8 cellular contexts compared by ENCODE assay signal in the genomic region with DNA sequence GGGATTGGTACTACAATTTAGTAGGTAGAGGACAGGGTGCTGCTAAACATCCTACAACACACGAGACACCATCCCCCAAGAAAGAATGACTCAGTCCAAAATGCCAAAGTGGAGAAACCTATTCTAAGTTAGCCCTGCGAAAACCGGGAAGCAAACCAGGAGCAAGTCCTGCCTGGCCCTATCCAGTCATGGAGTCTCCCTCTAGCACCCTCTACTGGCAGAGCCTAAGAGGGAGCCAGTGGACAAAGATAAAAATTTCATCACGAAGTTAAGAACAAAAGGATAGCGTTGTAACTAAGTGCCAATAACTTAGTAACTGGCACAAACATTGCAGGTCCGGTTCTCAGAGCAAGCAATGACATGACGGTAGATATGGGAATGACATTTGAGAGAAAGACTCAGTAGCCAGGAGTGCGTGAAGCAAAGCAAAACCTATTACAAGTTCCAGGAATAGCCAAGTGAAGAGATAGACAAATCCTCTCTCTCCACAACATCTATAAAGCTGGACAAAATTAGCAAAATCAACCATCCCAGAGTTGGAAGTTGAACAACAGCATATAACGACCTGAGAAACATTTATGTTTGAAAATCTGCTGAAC.
A peak's percentile ranks its signal among the peaks of the same experiment; 100 is the strongest.
DNase-seq lines count a peak whose midpoint lies in the region; ATAC-seq and TF ChIP-seq lines count a peak whose summit lies in the region.

No MANE protein-coding gene starts in this region.

- H3K36me3 Mint-ChIP-seq in activated CD4-positive, alpha-beta T cell treated with anti-CD3 and anti-CD28 coated beads, Interleukin-2, amount 10 ng/mL, durations not matched to agents 24 days and 14 days (ENCODE audit: low read depth) = no peaks in the 10 kb centered on the region

- H3K27ac ChIP-seq in RWPE2 (ENCODE audit: poor library complexity, severe bottlenecking) = no peak overlapping the region
- H3K27ac ChIP-seq in epithelial cell of prostate = no peak overlapping the region

- no peaks in the 10 kb centered on the region for H3K9me3 Mint-ChIP-seq in activated CD4-positive, alpha-beta T cell treated with anti-CD3 and anti-CD28 coated beads, Interleukin-2, amount 10 ng/mL, durations not matched to agents 24 days and 14 days

- peak; percentile 83 for TF ChIP-seq CTCF in RWPE2 (IDR thresholded peaks at IDR 0.05; ENCODE audit: poor library complexity, severe bottlenecking)
- TF ChIP-seq CTCF in mucosa of descending colon (IDR thresholded peaks at IDR 0.05) = peak; percentile 73

- no peaks in the 10 kb centered on the region for H3K4me1 ChIP-seq in RWPE2 (ENCODE audit: insufficient read depth, poor library complexity, severe bottlenecking)
- H3K4me1 ChIP-seq in mucosa of descending colon (ENCODE audit: low read depth) = no peaks in the 10 kb centered on the region

- DNase-seq in activated CD4-positive, alpha-beta T cell treated with anti-CD3 and anti-CD28 coated beads, Interleukin-2, amount 10 ng/mL, durations not matched to agents 24 days and 14 days = peak; percentile 63
- no peak for DNase-seq in activated CD4-positive, alpha-beta T cell treated with anti-CD3 and anti-CD28 coated beads, Interleukin-2, amount 50 U/mL, for 1 hour
- DNase-seq in LoVo (ENCODE audit: low spot score) (peak; percentile 61), RWPE2 (ENCODE audit: low spot score) (no peak), epithelial cell of prostate (ENCODE audit: low read depth, low spot score) (peak; percentile 26), mucosa of descending colon (peak in 1 of 3 donors; percentile 70)
- DNase-seq in activated CD4-positive, CD25-positive, alpha-beta regulatory T cell (lab: John Stamatoyannopoulos, UW) = no peak

- intact Hi-C loops in activated CD4-positive, alpha-beta T cell treated with anti-CD3 and anti-CD28 coated beads, Interleukin-2, amount 10 ng/mL, durations not matched to agents 24 days and 14 days (cut with micrococcal nuclease) = no loop called here
- intact Hi-C loops in mucosa of descending colon (cut with DNase I, micrococcal nuclease) = no loop called here

- H3K4me1 Mint-ChIP-seq in activated CD4-positive, alpha-beta T cell treated with anti-CD3 and anti-CD28 coated beads, Interleukin-2, amount 10 ng/mL, durations not matched to agents 24 days and 14 days = no peaks in the 10 kb centered on the region

- no peaks in the 10 kb centered on the region for H3K27me3 Mint-ChIP-seq in activated CD4-positive, alpha-beta T cell treated with anti-CD3 and anti-CD28 coated beads, Interleukin-2, amount 10 ng/mL, durations not matched to agents 24 days and 14 days

- no peaks in the 10 kb centered on the region for H3K27me3 ChIP-seq in RWPE2 (ENCODE audit: insufficient read depth, poor library complexity, severe bottlenecking)

- no peak overlapping the region for H3K4me3 ChIP-seq in RWPE2 (ENCODE audit: severe bottlenecking)
- no peak overlapping the region for H3K4me3 ChIP-seq in mucosa of descending colon

- no peaks in the 10 kb centered on the region for H3K36me3 ChIP-seq in RWPE2 (ENCODE audit: low read depth)
- no peaks in the 10 kb centered on the region for H3K36me3 ChIP-seq in mucosa of descending colon (ENCODE audit: low read depth)

- H3K9me3 ChIP-seq in RWPE2 (ENCODE audit: severe bottlenecking) (no peaks in the 10 kb centered on the region), mucosa of descending colon (no peaks in the 10 kb centered on the region)

- no peak overlapping the region for H3K27ac Mint-ChIP-seq in activated CD4-positive, alpha-beta T cell treated with anti-CD3 and anti-CD28 coated beads, Interleukin-2, amount 10 ng/mL, durations not matched to agents 24 days and 14 days

- no peak overlapping the region for H3K4me3 Mint-ChIP-seq in activated CD4-positive, alpha-beta T cell treated with anti-CD3 and anti-CD28 coated beads, Interleukin-2, amount 10 ng/mL, durations not matched to agents 24 days and 14 days

- ATAC-seq in RWPE2 (ENCODE audit: low read depth) (peak; percentile 80), mucosa of descending colon (peak; percentile 75), GM19324 (IDR thresholded peaks at IDR 0.05; ENCODE audit: low FRiP score, unreplicated experiment) (no peak)

Comparison
In these comparisons a context has a peak if more than half of its experiments do, and no peak if none do; other contexts are left out.
1. DNase-seq: peak in activated CD4-positive, alpha-beta T cell treated with anti-CD3 and anti-CD28 coated beads, Interleukin-2, amount 10 ng/mL, durations not matched to agents 24 days and 14 days (single experiment), LoVo (single experiment) and epithelial cell of prostate (single experiment); none in activated CD4-positive, alpha-beta T cell treated with anti-CD3 and anti-CD28 coated beads, Interleukin-2, amount 50 U/mL, for 1 hour (single experiment), RWPE2 (single experiment) and activated CD4-positive, CD25-positive, alpha-beta regulatory T cell (0 of 4).